ENCODE assay signal across 1 cellular context in the genomic region with DNA sequence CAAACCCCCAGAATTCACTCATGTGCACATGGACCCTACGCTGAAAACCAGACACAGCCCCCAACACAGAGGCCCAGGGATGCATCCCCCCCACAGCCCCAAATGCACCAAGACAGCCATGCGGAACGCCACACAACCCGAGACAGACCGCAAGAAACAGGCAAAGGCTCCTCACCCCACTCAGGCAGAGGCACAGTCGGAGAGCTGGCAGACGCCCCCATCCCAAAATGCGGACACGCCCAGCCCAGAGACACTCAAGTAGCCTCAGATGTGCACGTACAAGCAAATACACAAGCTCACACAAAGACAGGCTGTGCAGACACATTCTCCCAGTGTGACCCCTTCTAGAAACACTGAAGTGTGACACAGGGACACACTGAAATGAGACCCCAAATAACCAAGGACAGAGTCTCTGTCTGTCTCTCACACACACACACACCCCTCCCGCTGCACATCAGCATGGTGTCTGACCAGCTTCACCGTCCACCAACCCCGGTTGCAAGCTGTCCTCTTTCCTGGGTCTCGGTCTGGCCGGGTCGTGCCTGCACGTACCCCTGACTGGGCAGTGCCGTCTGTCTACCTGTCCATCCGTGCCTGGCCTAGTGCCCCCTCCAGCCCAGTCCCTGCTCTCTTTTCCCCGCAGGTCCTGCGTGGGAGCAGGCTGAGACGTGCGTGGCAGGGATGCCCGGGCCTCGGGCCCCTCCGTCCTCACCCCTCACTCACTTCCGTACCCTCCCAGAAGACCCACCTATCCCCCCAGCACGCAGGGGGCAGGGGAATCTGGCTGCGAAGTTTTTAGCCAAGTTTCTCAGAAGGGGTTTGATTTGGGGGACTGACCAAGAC.
TF ChIP-seq lines count a peak whose summit lies in the region.

No MANE protein-coding gene starts in this region.

TF ChIP-seq in GM12878, 131 proteins besides CTCF, POLR2A, EP300 and RAD21:
- TF ChIP-seq RAD51 (IDR thresholded peaks at IDR 0.05) (no peak), POLR2AphosphoS2 (IDR thresholded peaks at IDR 0.05; ENCODE audit: low read depth, low read length) (0 out of 2 replicates have a peak, but pooled peaks have one; percentile 49), POLR2AphosphoS5 (IDR thresholded peaks at IDR 0.05; ENCODE audit: low read length) (peak; percentile 43; the same call in 1 of the 2 replicates), YY1 (IDR thresholded peaks at IDR 0.05; ENCODE audit: low read depth, low read length) (no peak), RUNX3 (IDR thresholded peaks at IDR 0.05; ENCODE audit: low read length) (peak; percentile 36), SUZ12 (IDR thresholded peaks at IDR 0.05; ENCODE audit: unreplicated experiment) (peak; percentile 69)
- TF ChIP-seq, protein P1, sequence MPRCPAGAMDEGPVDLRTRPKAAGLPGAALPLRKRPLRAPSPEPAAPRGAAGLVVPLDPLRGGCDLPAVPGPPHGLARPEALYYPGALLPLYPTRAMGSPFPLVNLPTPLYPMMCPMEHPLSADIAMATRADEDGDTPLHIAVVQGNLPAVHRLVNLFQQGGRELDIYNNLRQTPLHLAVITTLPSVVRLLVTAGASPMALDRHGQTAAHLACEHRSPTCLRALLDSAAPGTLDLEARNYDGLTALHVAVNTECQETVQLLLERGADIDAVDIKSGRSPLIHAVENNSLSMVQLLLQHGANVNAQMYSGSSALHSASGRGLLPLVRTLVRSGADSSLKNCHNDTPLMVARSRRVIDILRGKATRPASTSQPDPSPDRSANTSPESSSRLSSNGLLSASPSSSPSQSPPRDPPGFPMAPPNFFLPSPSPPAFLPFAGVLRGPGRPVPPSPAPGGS (IDR thresholded peaks at IDR 0.05; ENCODE audit: borderline replicate concordance, insufficient read depth, low read depth, low read length, poor library complexity, severe bottlenecking): peak; percentile 8
- TF ChIP-seq, protein P2, sequence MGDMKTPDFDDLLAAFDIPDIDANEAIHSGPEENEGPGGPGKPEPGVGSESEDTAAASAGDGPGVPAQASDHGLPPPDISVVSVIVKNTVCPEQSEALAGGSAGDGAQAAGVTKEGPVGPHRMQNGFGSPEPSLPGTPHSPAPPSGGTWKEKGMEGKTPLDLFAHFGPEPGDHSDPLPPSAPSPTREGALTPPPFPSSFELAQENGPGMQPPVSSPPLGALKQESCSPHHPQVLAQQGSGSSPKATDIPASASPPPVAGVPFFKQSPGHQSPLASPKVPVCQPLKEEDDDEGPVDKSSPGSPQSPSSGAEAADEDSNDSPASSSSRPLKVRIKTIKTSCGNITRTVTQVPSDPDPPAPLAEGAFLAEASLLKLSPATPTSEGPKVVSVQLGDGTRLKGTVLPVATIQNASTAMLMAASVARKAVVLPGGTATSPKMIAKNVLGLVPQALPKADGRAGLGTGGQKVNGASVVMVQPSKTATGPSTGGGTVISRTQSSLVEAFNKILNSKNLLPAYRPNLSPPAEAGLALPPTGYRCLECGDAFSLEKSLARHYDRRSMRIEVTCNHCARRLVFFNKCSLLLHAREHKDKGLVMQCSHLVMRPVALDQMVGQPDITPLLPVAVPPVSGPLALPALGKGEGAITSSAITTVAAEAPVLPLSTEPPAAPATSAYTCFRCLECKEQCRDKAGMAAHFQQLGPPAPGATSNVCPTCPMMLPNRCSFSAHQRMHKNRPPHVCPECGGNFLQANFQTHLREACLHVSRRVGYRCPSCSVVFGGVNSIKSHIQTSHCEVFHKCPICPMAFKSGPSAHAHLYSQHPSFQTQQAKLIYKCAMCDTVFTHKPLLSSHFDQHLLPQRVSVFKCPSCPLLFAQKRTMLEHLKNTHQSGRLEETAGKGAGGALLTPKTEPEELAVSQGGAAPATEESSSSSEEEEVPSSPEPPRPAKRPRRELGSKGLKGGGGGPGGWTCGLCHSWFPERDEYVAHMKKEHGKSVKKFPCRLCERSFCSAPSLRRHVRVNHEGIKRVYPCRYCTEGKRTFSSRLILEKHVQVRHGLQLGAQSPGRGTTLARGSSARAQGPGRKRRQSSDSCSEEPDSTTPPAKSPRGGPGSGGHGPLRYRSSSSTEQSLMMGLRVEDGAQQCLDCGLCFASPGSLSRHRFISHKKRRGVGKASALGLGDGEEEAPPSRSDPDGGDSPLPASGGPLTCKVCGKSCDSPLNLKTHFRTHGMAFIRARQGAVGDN (IDR thresholded peaks at IDR 0.05): no peak
